In genomic region chr11:92670293-92670890, GRCh38 we compare ENCODE assay signal across 15 cellular contexts.
DNase-seq lines count a peak whose midpoint lies in the region; FAIRE-seq and TF ChIP-seq lines count a peak whose summit lies in the region.
"Had no signal": no experiment of that assay in that cellular context is flagged by ENCODE, and none has a peak within 500 bp of the region (broad histone marks: within the 10 kb centered on the region; RNA-seq: fewer than 3 reads in every experiment).

No MANE protein-coding gene starts in this region.

- H3K27ac ChIP-seq in kidney (ENCODE audit: low read depth in 2 of 2, low read length in 2 of 2) = no peak overlapping the region
- H3K27ac ChIP-seq: 22Rv1 had no signal

- intact Hi-C loops in kidney (cut with DNase I) = no loop called here

- no peak for FAIRE-seq in kidney (lab: Jason Lieb, UNC)

- H3K4me1 ChIP-seq in kidney (ENCODE audit: control insufficient read depth in 1 of 2, insufficient read depth in 1 of 2, low read depth in 1 of 2, low read length in 2 of 2) = no peaks in the 10 kb centered on the region

- no peaks in the 10 kb centered on the region for H3K9me3 ChIP-seq in kidney (ENCODE audit: control insufficient read depth in 1 of 2, low read length in 2 of 2)

- DNase-seq in NCI-H1417 (lab: John Stamatoyannopoulos, UW) (peak in 2 of 3 experiments; percentile 13 to 42), NCI-H1417 treated with DMSO at 0.1 percent for 48 hours (lab: John Stamatoyannopoulos, UW) (no peak), NCI-H1105 (lab: John Stamatoyannopoulos, UW) (peak; percentile 27), NCI-H748 treated with DMSO at 0.1 percent for 48 hours (lab: John Stamatoyannopoulos, UW) (peak; percentile 12), left kidney (ENCODE audit: low read depth, low spot score) (peak; percentile 88), kidney (no peak), NCI-H345 (lab: John Stamatoyannopoulos, UW) (no peak)
- DNase-seq in activated CD4-positive, alpha-beta T cell treated with anti-CD3 and anti-CD28 coated beads, Interleukin-2, amount 50 U/mL, for 4 hours = no peak
- DNase-seq: DMS 273 treated with DMSO at 0.1 percent for 48 hours, KBM-7, NCI-H1048, NCI-H2029 treated with DMSO at 0.1 percent for 48 hours, NCI-H524 treated with DMSO at 0.1 percent for 48 hours, SHP77 had no signal

- no peak for TF ChIP-seq CTCF in kidney (IDR thresholded peaks at IDR 0.05; ENCODE audit: borderline replicate concordance, extremely low read depth, insufficient read depth)

- H3K4me3 ChIP-seq in kidney (ENCODE audit: low read length in 2 of 2) = no peak overlapping the region

- H3K36me3 ChIP-seq in kidney (ENCODE audit: control insufficient read depth in 1 of 2, insufficient read depth in 2 of 2, low read length in 2 of 2) = no peaks in the 10 kb centered on the region

- no peak overlapping the region for H3K9ac ChIP-seq in kidney (ENCODE audit: low read length in 2 of 2)

Comparison
In these comparisons a context has a peak if more than half of its experiments do, and no peak if none do; other contexts are left out.
1. DNase-seq: peak in NCI-H1417 (2 of 3), NCI-H1105 (single experiment), NCI-H748 treated with DMSO at 0.1 percent for 48 hours (single experiment) and left kidney (single experiment); none in NCI-H1417 treated with DMSO at 0.1 percent for 48 hours (single experiment), kidney (single experiment), activated CD4-positive, alpha-beta T cell treated with anti-CD3 and anti-CD28 coated beads, Interleukin-2, amount 50 U/mL, for 4 hours (0 of 2) and NCI-H345 (single experiment).